In genomic region chr3:10025205-10026083, GRCh38 we compare ENCODE assay signal across 1 cellular context.
TF ChIP-seq lines count a peak whose summit lies in the region.

No MANE protein-coding gene starts in this region.

TF ChIP-seq in HepG2, 621 proteins besides CTCF, POLR2A, EP300 and RAD21:
- TF ChIP-seq ZNF432 (CRISPR knock-in tag; IDR thresholded peaks at IDR 0.05; ENCODE audit: borderline replicate concordance) (no peak), KDM2A (CRISPR knock-in tag; IDR thresholded peaks at IDR 0.05; ENCODE audit: borderline replicate concordance, low read depth) (no peak), POLR2AphosphoS2 (IDR thresholded peaks at IDR 0.05; ENCODE audit: low read depth, low read length) (no peak), HOXA5 (CRISPR knock-in tag; IDR thresholded peaks at IDR 0.05) (0 out of 2 replicates have a peak, but pooled peaks have one; percentile 3), NR2F2 (IDR thresholded peaks at IDR 0.05; ENCODE audit: borderline replicate concordance, low read depth) (no peak), ESRRA (CRISPR knock-in tag; IDR thresholded peaks at IDR 0.05; ENCODE audit: low read depth) (peak; percentile 93; the same call in 1 of the 2 replicates), ZNF350 (CRISPR knock-in tag; IDR thresholded peaks at IDR 0.05; ENCODE audit: borderline replicate concordance, low read depth) (no peak), CREM (IDR thresholded peaks at IDR 0.05) (no peak), CREM (CRISPR knock-in tag; IDR thresholded peaks at IDR 0.05) (no peak), ZBTB7A (CRISPR knock-in tag; IDR thresholded peaks at IDR 0.05) (no peak), ZNF629 (CRISPR knock-in tag; conservative IDR thresholded peaks at IDR 0.05) (peak; percentile 84)
- TF ChIP-seq, protein P1, sequence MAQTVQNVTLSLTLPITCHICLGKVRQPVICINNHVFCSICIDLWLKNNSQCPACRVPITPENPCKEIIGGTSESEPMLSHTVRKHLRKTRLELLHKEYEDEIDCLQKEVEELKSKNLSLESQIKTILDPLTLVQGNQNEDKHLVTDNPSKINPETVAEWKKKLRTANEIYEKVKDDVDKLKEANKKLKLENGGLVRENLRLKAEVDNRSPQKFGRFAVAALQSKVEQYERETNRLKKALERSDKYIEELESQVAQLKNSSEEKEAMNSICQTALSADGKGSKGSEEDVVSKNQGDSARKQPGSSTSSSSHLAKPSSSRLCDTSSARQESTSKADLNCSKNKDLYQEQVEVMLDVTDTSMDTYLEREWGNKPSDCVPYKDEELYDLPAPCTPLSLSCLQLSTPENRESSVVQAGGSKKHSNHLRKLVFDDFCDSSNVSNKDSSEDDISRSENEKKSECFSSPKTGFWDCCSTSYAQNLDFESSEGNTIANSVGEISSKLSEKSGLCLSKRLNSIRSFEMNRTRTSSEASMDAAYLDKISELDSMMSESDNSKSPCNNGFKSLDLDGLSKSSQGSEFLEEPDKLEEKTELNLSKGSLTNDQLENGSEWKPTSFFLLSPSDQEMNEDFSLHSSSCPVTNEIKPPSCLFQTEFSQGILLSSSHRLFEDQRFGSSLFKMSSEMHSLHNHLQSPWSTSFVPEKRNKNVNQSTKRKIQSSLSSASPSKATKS (CRISPR knock-in tag; IDR thresholded peaks at IDR 0.05): peak; percentile 4; the same call in 1 of the 2 replicates
- TF ChIP-seq, protein P2, sequence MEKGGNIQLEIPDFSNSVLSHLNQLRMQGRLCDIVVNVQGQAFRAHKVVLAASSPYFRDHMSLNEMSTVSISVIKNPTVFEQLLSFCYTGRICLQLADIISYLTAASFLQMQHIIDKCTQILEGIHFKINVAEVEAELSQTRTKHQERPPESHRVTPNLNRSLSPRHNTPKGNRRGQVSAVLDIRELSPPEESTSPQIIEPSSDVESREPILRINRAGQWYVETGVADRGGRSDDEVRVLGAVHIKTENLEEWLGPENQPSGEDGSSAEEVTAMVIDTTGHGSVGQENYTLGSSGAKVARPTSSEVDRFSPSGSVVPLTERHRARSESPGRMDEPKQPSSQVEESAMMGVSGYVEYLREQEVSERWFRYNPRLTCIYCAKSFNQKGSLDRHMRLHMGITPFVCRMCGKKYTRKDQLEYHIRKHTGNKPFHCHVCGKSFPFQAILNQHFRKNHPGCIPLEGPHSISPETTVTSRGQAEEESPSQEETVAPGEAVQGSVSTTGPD (CRISPR knock-in tag; IDR thresholded peaks at IDR 0.05): no peak
